In genomic region chr10:54769051-54769450, GRCh38 we compare ENCODE assay signal across 26 cellular contexts. TPM values are rescaled to one million over a fixed set of nuclear protein-coding genes. Genes with fewer than 3 reads are reported as not detected.
"Had no signal": no experiment of that assay in that cellular context is flagged by ENCODE, and none has a peak within 500 bp of the region (broad histone marks: within the 10 kb centered on the region; RNA-seq: fewer than 3 reads in every experiment).

No MANE protein-coding gene starts in this region.

- H3K27me3 ChIP-seq: esophagus squamous epithelium, gastrocnemius medialis, heart right ventricle, left lung had no signal

- ATAC-seq: gastrocnemius medialis, heart right ventricle, left lung, left ventricle myocardium superior, lower lobe of right lung had no signal

- H3K4me3 ChIP-seq: coronary artery, dorsolateral prefrontal cortex, esophagus squamous epithelium, gastrocnemius medialis, heart right ventricle, left lung, lower lobe of right lung had no signal

- DNase-seq: dermis blood vessel endothelial cell; dorsolateral prefrontal cortex; effector CD4-positive, alpha-beta T cell; effector memory CD4-positive, alpha-beta T cell; esophagus squamous epithelium; foreskin fibroblast; foreskin melanocyte; gastrocnemius medialis; glutamatergic neuron; head of caudate nucleus; heart right ventricle; hippocampal formation; left lung; left ventricle myocardium superior; lower lobe of right lung; mesenchymal stem cell; midbrain had no signal

- H3K27ac ChIP-seq: coronary artery, dorsolateral prefrontal cortex, esophagus squamous epithelium, gastrocnemius medialis, heart right ventricle, left lung, lower lobe of right lung had no signal

- H3K36me3 ChIP-seq: esophagus squamous epithelium, gastrocnemius medialis, heart right ventricle, left lung, lower lobe of right lung had no signal

- H3K4me1 ChIP-seq: esophagus squamous epithelium, gastrocnemius medialis, heart right ventricle, left lung, lower lobe of right lung had no signal

- H3K9me3 ChIP-seq: esophagus squamous epithelium, gastrocnemius medialis, heart right ventricle, left lung, lower lobe of right lung had no signal

RNA-seq across cellular contexts. Expression of gene PCDH15, which starts 32.0 kb away (rescaled TPM):
- total RNA-seq: dermis blood vessel endothelial cell, endothelial cell of umbilical vein, epithelial cell of proximal tubule, esophagus squamous epithelium, gastrocnemius medialis, glomerular endothelial cell, kidney epithelial cell, lower leg skin, mucosa of gallbladder had no signal
- polyA plus RNA-seq: esophagus, keratinocyte had no signal
